18 cellular contexts compared by ENCODE assay signal in the genomic region with DNA sequence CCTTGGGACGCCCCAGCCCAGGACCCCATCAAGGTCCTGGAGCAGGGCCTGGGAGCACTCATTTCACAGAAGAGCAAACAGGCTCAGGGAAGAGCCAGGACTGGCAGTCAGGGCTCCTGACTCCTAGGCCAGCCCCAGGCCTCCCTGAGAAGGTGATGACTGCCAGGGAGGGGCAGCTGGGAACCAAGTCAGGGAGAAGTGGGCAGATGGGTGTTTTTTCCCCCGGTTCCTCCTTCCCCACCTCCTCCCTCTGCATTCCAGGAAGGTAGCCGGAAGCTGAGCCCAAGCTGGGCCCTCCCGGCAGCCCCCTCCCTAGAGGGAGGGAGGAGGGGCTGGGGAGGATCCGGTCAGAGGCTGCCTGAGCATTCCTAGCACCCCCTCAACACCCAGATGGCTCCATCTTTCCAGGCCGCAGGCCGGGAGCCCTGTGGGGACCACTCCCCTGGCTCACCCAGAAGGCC. TPM values are rescaled to one million over a fixed set of nuclear protein-coding genes. Genes with fewer than 3 reads are reported as not detected.
DNase-seq lines count a peak whose midpoint lies in the region; ATAC-seq, FAIRE-seq and TF ChIP-seq lines count a peak whose summit lies in the region.
"Had no signal": no experiment of that assay in that cellular context is flagged by ENCODE, and none has a peak within 500 bp of the region (broad histone marks: within the 10 kb centered on the region; RNA-seq: fewer than 3 reads in every experiment).

No MANE protein-coding gene starts in this region.

- H3K27me3 ChIP-seq in mucosa of stomach (ENCODE audit: control insufficient read depth, insufficient read depth, low read length) (no peaks in the 10 kb centered on the region), adrenal gland (no peaks in the 10 kb centered on the region)

- H3K4me1 ChIP-seq in A549 (peaks cover 55% of the 10 kb centered on the region), HEK293 (ENCODE audit: control insufficient read depth, insufficient read depth, low read length) (no peaks in the 10 kb centered on the region), mucosa of stomach (ENCODE audit: control insufficient read depth, insufficient read depth, low read length) (peaks cover 84% of the 10 kb centered on the region), adrenal gland (replicated peaks in 1 of 2) (peaks cover 0 to 4% of the 10 kb centered on the region in 2 donors)

- no peak for ATAC-seq in A549
- ATAC-seq: heart right ventricle; naive thymus-derived CD8-positive, alpha-beta T cell; right cardiac atrium had no signal

- no peak for TF ChIP-seq EP300 in A549 (IDR thresholded peaks at IDR 0.05)

- H3K4me3 ChIP-seq in A549 (no peak overlapping the region), HEK293 (ENCODE audit: low read depth, low read length) (no peak overlapping the region), mucosa of stomach (ENCODE audit: low read length) (no peak overlapping the region), adrenal gland (no peak overlapping the region)
- H3K4me3 ChIP-seq: heart right ventricle, left lung had no signal

- CTCF ChIA-PET in A549 (lab: Yijun Ruan, JAX) (interaction anchor here (1.0 to 2.1 kb wide), 4 partner anchors 12 to 39 kb away, joined by 4 to 6 read pairs (median 5); partner anchors contain the start of gene MYRF), HEK293 (lab: Yijun Ruan, JAX) (interaction anchor here (1.3 kb wide), 1 partner anchor 25 kb away, joined by 3 read pairs; no protein-coding TSS in a partner anchor)

- POLR2A ChIA-PET in A549 (lab: Yijun Ruan, JAX) (no interaction called here), HEK293 (lab: Yijun Ruan, JAX) (no interaction called here)

- peak overlapping the region; percentile 53 for H3K9ac ChIP-seq in mucosa of stomach (ENCODE audit: low read length)

- FAIRE-seq in A549 (lab: Jason Lieb, UNC), result no peak

- H3K27ac ChIP-seq in A549 (peak overlapping the region; percentile 47 to 74; a peak in 4 of 6 replicates), HEK293 (ENCODE audit: extremely low read depth, low read depth, low read length) (no peak overlapping the region), cingulate gyrus (ENCODE audit: low read depth, low read length) (peak overlapping the region; percentile 39), adrenal gland (no peak overlapping the region)
- H3K27ac ChIP-seq: heart right ventricle, left lung had no signal

- DNase-seq in A549 (ENCODE audit: low read depth in 1 of 2, low spot score in 1 of 2), result no peak
- DNase-seq in COLO668 (lab: John Stamatoyannopoulos, UW; ENCODE audit: unreplicated experiment), result no peak
- DNase-seq in adrenal gland, result no peak
- DNase-seq in NCI-H2227 (lab: John Stamatoyannopoulos, UW; ENCODE audit: unreplicated experiment), result no peak
- no peak for DNase-seq in NCI-H524 treated with DMSO at 0.1 percent for 48 hours (lab: John Stamatoyannopoulos, UW)
- DNase-seq: activated T-cell treated with anti-CD3 and anti-CD28 coated beads, Interleukin-2, amount 50 U/mL, for 48 hours; amniotic stem cell; cortex of kidney; heart right ventricle; left lung; naive thymus-derived CD8-positive, alpha-beta T cell; NCI-H2029; NCI-H774; right cardiac atrium; stimulated activated CD4-positive, alpha-beta T cell treated with anti-CD3 and anti-CD28 coated beads, Interleukin-2, amount 100 ng/mL, for 24 hours had no signal

- no peak for TF ChIP-seq CTCF in A549 (IDR thresholded peaks at IDR 0.05)
- no peak for TF ChIP-seq CTCF in HEK293 (tag by site-specific recombination; IDR thresholded peaks at IDR 0.05)
- no peak for TF ChIP-seq CTCF in adrenal gland (IDR thresholded peaks at IDR 0.05)

- WGBS in A549 (ENCODE audit: missing lambda C conversion rate), result 77% methylated on average over 5 of the region's 7 CpGs
- whole genome bisulfite sequencing in adrenal gland, 4 donors, result 44 to 82% (median 66%) methylated on average over 3 to 7 of the region's 7 CpGs

- no peaks in the 10 kb centered on the region for H3K9me3 ChIP-seq in A549
- no peaks in the 10 kb centered on the region for H3K9me3 ChIP-seq in HEK293 (ENCODE audit: control insufficient read depth, insufficient read depth, low read depth, low read length)
- no peaks in the 10 kb centered on the region for H3K9me3 ChIP-seq in mucosa of stomach (ENCODE audit: control insufficient read depth, low read length)
- H3K9me3 ChIP-seq in adrenal gland (replicated peaks in 1 of 3), result no peaks in the 10 kb centered on the region
- H3K9me3 ChIP-seq: heart right ventricle, left lung had no signal

- TF ChIP-seq RAD21 in A549 (conservative IDR thresholded peaks at IDR 0.05 in 1 of 2, IDR thresholded peaks at IDR 0.05 in 1 of 2), result no peak

- H3K36me3 ChIP-seq in HEK293 (ENCODE audit: control insufficient read depth in 2 of 2, insufficient read depth in 1 of 2, low read length in 2 of 2), result no peaks in the 10 kb centered on the region
- peaks cover 9% of the 10 kb centered on the region for H3K36me3 ChIP-seq in mucosa of stomach (ENCODE audit: control insufficient read depth, insufficient read depth, low read length)
- no peaks in the 10 kb centered on the region for H3K36me3 ChIP-seq in adrenal gland (replicated peaks in 1 of 2)
- H3K36me3 ChIP-seq: heart right ventricle, left lung had no signal

- TF ChIP-seq POLR2A in A549 (IDR thresholded peaks at IDR 0.05; ENCODE audit: low read length), result no peak
- TF ChIP-seq POLR2A in adrenal gland (IDR thresholded peaks at IDR 0.05), result no peak

- intact Hi-C loops in adrenal gland (cut with DNase I), result no loop called here

- no peak overlapping the region for H3K4me2 ChIP-seq in A549

TF ChIP-seq in A549, 52 proteins besides CTCF, POLR2A, EP300 and RAD21:
- TF ChIP-seq RFX5 (IDR thresholded peaks at IDR 0.05), result no peak

TF ChIP-seq in HEK293, 187 proteins besides CTCF, POLR2A, EP300 and RAD21 (continues in another document):
- TF ChIP-seq, protein P1, sequence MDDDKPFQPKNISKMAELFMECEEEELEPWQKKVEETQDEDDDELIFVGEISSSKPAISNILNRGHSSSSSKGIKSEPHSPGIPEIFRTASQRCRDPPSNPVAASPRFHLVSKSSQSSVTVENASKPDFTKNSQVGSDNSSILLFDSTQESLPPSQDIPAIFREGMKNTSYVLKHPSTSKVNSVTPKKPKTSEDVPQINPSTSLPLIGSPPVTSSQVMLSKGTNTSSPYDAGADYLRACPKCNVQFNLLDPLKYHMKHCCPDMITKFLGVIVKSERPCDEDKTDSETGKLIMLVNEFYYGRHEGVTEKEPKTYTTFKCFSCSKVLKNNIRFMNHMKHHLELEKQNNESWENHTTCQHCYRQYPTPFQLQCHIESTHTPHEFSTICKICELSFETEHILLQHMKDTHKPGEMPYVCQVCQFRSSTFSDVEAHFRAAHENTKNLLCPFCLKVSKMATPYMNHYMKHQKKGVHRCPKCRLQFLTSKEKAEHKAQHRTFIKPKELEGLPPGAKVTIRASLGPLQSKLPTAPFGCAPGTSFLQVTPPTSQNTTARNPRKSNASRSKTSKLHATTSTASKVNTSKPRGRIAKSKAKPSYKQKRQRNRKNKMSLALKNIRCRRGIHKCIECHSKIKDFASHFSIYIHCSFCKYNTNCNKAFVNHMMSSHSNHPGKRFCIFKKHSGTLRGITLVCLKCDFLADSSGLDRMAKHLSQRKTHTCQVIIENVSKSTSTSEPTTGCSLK (tag by site-specific recombination; IDR thresholded peaks at IDR 0.05), result no peak
- TF ChIP-seq ZNF670 (tag by site-specific recombination; IDR thresholded peaks at IDR 0.05; ENCODE audit: low read depth), result no peak
- TF ChIP-seq ZNF174 (tag by site-specific recombination; IDR thresholded peaks at IDR 0.05), result no peak

RNA-seq across cellular contexts. Expression of gene MYRF, which starts 19.6 kb away (rescaled TPM):
- polyA plus RNA-seq in A549 (2011; rRNA removed), result 14.7 and 28.4 TPM in 2 replicates
- 12.7 and 17.2 TPM in 2 replicates for polyA plus RNA-seq in A549 (2012; cell fraction: cytosol; rRNA removed)
- 56.5 and 67.6 TPM in 2 replicates for polyA plus RNA-seq in A549 (2012; cell fraction: nucleus; rRNA removed)
- 19.2 to 22.3 TPM (median 21.2 TPM) in 3 replicates for polyA plus RNA-seq in A549 (2017; fragmentation: RNase III; extraction: RNeasy Plus Mini Kit Qiagen cat#74134 plus additional on column Dnase treatment)
- 28.0 and 33.1 TPM in 2 replicates for polyA minus RNA-seq in A549 (2011; rRNA and poly(A)+ RNA removed)
- total RNA-seq in adrenal gland, result 1 to 10 TPM in 3 of 8 donors, under 1 TPM in 5; 0.13 to 2.6 (median 0.67) TPM
- polyA plus RNA-seq in adrenal gland, result 1 to 10 TPM in 2 of 3 donors, under 1 TPM in 1; 0.61 to 1.4 (median 1.1) TPM

RNA-seq across cellular contexts. Expression of gene TMEM258, which starts 20.4 kb away (rescaled TPM):
- polyA plus RNA-seq in A549 (2011; rRNA removed) (280 and 375 TPM in 2 replicates), A549 (2017; fragmentation: RNase III; extraction: RNeasy Plus Mini Kit Qiagen cat#74134 plus additional on column Dnase treatment) (232 to 262 TPM (median 257 TPM) in 3 replicates), adrenal gland (100 to 1,000 TPM in 2 of 3 donors, 10 to 100 TPM in 1; 91.5 to 215 (median 137) TPM)
- 374 and 375 TPM in 2 replicates for polyA plus RNA-seq in A549 (2012; cell fraction: cytosol; rRNA removed)
- 150 and 167 TPM in 2 replicates for polyA plus RNA-seq in A549 (2012; cell fraction: nucleus; rRNA removed)
- polyA minus RNA-seq in A549 (2011; rRNA and poly(A)+ RNA removed), result 117 and 178 TPM in 2 replicates
- 100 to 1,000 TPM in 4 of 8 donors, 10 to 100 TPM in 4; 22.8 to 161 (median 116) TPM for total RNA-seq in adrenal gland

RNA-seq across cellular contexts. Expression of gene FEN1, which starts 20.7 kb away (rescaled TPM):
- polyA plus RNA-seq in A549 (2011; rRNA removed), result 36.3 and 38.4 TPM in 2 replicates
- polyA plus RNA-seq in A549 (2012; cell fraction: cytosol; rRNA removed), result 65.4 and 69.1 TPM in 2 replicates
- 61.1 and 70.5 TPM in 2 replicates for polyA plus RNA-seq in A549 (2012; cell fraction: nucleus; rRNA removed)
- polyA plus RNA-seq in A549 (2017; fragmentation: RNase III; extraction: RNeasy Plus Mini Kit Qiagen cat#74134 plus additional on column Dnase treatment), result 99.7 to 105 TPM (median 104 TPM) in 3 replicates
- 38.6 and 47.2 TPM in 2 replicates for polyA minus RNA-seq in A549 (2011; rRNA and poly(A)+ RNA removed)
- total RNA-seq in adrenal gland, result 10 to 100 TPM in 4 of 8 donors, 1 to 10 TPM in 4; 8.4 to 25.6 (median 10.0) TPM
- 10 to 100 TPM in 1 of 3 donors, 1 to 10 TPM in 2; 3.9 to 32.0 (median 4.5) TPM for polyA plus RNA-seq in adrenal gland

RNA-seq across cellular contexts. Expression of gene FADS1, which starts 44.8 kb away (rescaled TPM):
- 163 and 175 TPM in 2 replicates for polyA plus RNA-seq in A549 (2011; rRNA removed)
- 87.7 and 130 TPM in 2 replicates for polyA plus RNA-seq in A549 (2012; cell fraction: cytosol; rRNA removed)
- 112 and 123 TPM in 2 replicates for polyA plus RNA-seq in A549 (2012; cell fraction: nucleus; rRNA removed)
- 121 to 205 TPM (median 189 TPM) in 3 replicates for polyA plus RNA-seq in A549 (2017; fragmentation: RNase III; extraction: RNeasy Plus Mini Kit Qiagen cat#74134 plus additional on column Dnase treatment)
- 286 and 310 TPM in 2 replicates for polyA minus RNA-seq in A549 (2011; rRNA and poly(A)+ RNA removed)
- 100 to 1,000 TPM in 5 of 8 donors, 10 to 100 TPM in 3; 60.3 to 361 (median 102) TPM for total RNA-seq in adrenal gland
- polyA plus RNA-seq in adrenal gland, result 100 to 1,000 TPM in 1 of 3 donors, 10 to 100 TPM in 2; 28.3 to 410 (median 32.1) TPM

RNA-seq across cellular contexts. Expression of gene FADS2, which starts 56.1 kb away (rescaled TPM):
- polyA plus RNA-seq in A549 (2011; rRNA removed) (215 and 278 TPM in 2 replicates), A549 (2017; fragmentation: RNase III; extraction: RNeasy Plus Mini Kit Qiagen cat#74134 plus additional on column Dnase treatment) (184 to 391 TPM (median 352 TPM) in 3 replicates), adrenal gland (1,000 to 10,000 TPM in 1 of 3 donors, 100 to 1,000 TPM in 2; 134 to 1,327 (median 153) TPM)
- 187 and 222 TPM in 2 replicates for polyA plus RNA-seq in A549 (2012; cell fraction: cytosol; rRNA removed)
- 358 and 370 TPM in 2 replicates for polyA plus RNA-seq in A549 (2012; cell fraction: nucleus; rRNA removed)
- 649 and 679 TPM in 2 replicates for polyA minus RNA-seq in A549 (2011; rRNA and poly(A)+ RNA removed)
- 1,000 to 10,000 TPM in 2 of 8 donors, 100 to 1,000 TPM in 6; 302 to 1,301 (median 562) TPM for total RNA-seq in adrenal gland
- total RNA-seq: naive thymus-derived CD8-positive, alpha-beta T cell had no signal

Comparison
In these comparisons a context has a peak if more than half of its experiments do, and no peak if none do; other contexts are left out.
1. H3K27ac ChIP-seq: peak in A549 (2 of 2) and cingulate gyrus (single experiment); none in HEK293 (single experiment) and adrenal gland (0 of 5).
2. RNA of gene MYRF, which starts 19.6 kb away (polyA plus RNA-seq): 12.7 to 67.6 TPM in A549; 0.61 to 1.4 TPM in adrenal gland; every median in the first group is over 4 times any median in the second.